10 cellular contexts compared by ENCODE assay signal in the genomic region with DNA sequence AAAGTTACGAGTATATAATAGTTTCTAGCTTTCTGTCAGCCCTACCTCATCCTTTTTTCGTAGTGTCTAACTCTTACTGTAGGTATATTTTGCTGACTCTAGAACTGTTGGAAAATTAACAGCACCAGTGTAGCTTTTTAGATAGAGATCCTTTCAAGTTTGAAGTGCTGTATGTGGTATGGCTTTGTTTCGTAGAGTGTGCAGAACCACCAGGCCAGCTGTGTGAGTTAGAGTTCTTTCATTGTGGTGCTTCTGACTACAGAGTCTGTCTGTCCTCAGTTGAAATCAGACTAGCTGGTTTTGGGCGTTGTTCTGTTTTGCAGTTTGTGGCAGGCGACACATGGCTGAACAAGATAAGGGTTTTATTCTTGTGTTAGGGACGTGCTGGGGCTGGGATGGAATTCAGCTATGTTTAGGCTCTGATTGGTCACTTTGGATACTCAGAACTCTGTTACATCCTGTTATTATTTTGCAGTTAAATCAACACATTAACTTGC. TPM values are rescaled to one million over a fixed set of nuclear protein-coding genes. Genes with fewer than 3 reads are reported as not detected.
A peak's percentile ranks its signal among the peaks of the same experiment; 100 is the strongest.
DNase-seq lines count a peak whose midpoint lies in the region; ATAC-seq and TF ChIP-seq lines count a peak whose summit lies in the region.
"Had no signal": no experiment of that assay in that cellular context is flagged by ENCODE, and none has a peak within 500 bp of the region (broad histone marks: within the 10 kb centered on the region; RNA-seq: fewer than 3 reads in every experiment).

No MANE protein-coding gene starts in this region.

- peaks cover 9% of the 10 kb centered on the region for H3K36me3 Mint-ChIP-seq in activated CD4-positive, alpha-beta T cell treated with anti-CD3 and anti-CD28 coated beads, Interleukin-2, amount 10 ng/mL, durations not matched to agents 24 days and 14 days (ENCODE audit: low read depth)
- H3K36me3 Mint-ChIP-seq in activated CD4-positive, alpha-beta T cell treated with anti-CD3 and anti-CD28 coated beads for 36 hours (ENCODE audit: low read depth), result peaks cover 3% of the 10 kb centered on the region

- peak overlapping the region; percentile 16 for H3K4me3 Mint-ChIP-seq in activated CD4-positive, alpha-beta T cell treated with anti-CD3 and anti-CD28 coated beads, Interleukin-2, amount 10 ng/mL, durations not matched to agents 24 days and 14 days
- H3K4me3 Mint-ChIP-seq in activated CD4-positive, alpha-beta T cell treated with anti-CD3 and anti-CD28 coated beads for 36 hours, result no peak overlapping the region
- H3K4me3 Mint-ChIP-seq: activated B cell treated with CpG ODN at 0.5 μM for 24 hours had no signal

- no peak for TF ChIP-seq CTCF in cardiac fibroblast (IDR thresholded peaks at IDR 0.05; ENCODE audit: low read depth, low read length)
- TF ChIP-seq CTCF in liver (IDR thresholded peaks at IDR 0.05; ENCODE audit: low read depth, low read length, missing input control), result no peak
- TF ChIP-seq CTCF in tibial artery (IDR thresholded peaks at IDR 0.05), result no peak

- CTCF ChIA-PET in activated CD4-positive, alpha-beta T cell treated with anti-CD3 and anti-CD28 coated beads for 36 hours (lab: Charles Lee), result interaction anchor here (0.6 to 1.2 kb wide), 2 partner anchors 13 to 55 kb away, joined by 3 read pairs; no protein-coding TSS in a partner anchor

- intact Hi-C loops in activated CD4-positive, alpha-beta T cell treated with anti-CD3 and anti-CD28 coated beads, Interleukin-2, amount 10 ng/mL, durations not matched to agents 24 days and 14 days (cut with micrococcal nuclease), result loop anchor here (10.0 kb wide), 2 partner anchors 465 to 855 kb away; no protein-coding TSS in a partner anchor
- intact Hi-C loops in activated CD4-positive, alpha-beta T cell treated with anti-CD3 and anti-CD28 coated beads for 36 hours (cut with DNase I, micrococcal nuclease), result loop anchor here (5.0 to 10.0 kb wide), 5 partner anchors 93 to 953 kb away; a partner anchor contains a TSS
- intact Hi-C loops in tibial artery (cut with DNase I; ENCODE audit: low total_unique reads), result loop anchor here (10.0 kb wide), 1 partner anchor 95 kb away; no protein-coding TSS in a partner anchor

- H3K4me1 Mint-ChIP-seq in activated CD4-positive, alpha-beta T cell treated with anti-CD3 and anti-CD28 coated beads, Interleukin-2, amount 10 ng/mL, durations not matched to agents 24 days and 14 days, result peaks cover 35% of the 10 kb centered on the region
- peaks cover 39% of the 10 kb centered on the region for H3K4me1 Mint-ChIP-seq in activated CD4-positive, alpha-beta T cell treated with anti-CD3 and anti-CD28 coated beads for 36 hours

- H3K27me3 Mint-ChIP-seq in activated CD4-positive, alpha-beta T cell treated with anti-CD3 and anti-CD28 coated beads, Interleukin-2, amount 10 ng/mL, durations not matched to agents 24 days and 14 days, result peaks cover 54% of the 10 kb centered on the region
- peaks cover 45% of the 10 kb centered on the region for H3K27me3 Mint-ChIP-seq in activated CD4-positive, alpha-beta T cell treated with anti-CD3 and anti-CD28 coated beads for 36 hours

- WGBS in liver, result 15% methylated on average over 6 of the region's 6 CpGs

- peak; percentile 63 for DNase-seq in activated CD4-positive, alpha-beta T cell treated with anti-CD3 and anti-CD28 coated beads, Interleukin-2, amount 10 ng/mL, durations not matched to agents 24 days and 14 days
- no peak for DNase-seq in activated CD4-positive, alpha-beta T cell treated with anti-CD3 and anti-CD28 coated beads for 36 hours
- DNase-seq in cardiac fibroblast (ENCODE audit: low read depth in 2 of 2) (peak; percentile 52 to 58), tibial artery (no peak), NCI-H1417 treated with DMSO at 0.1 percent for 48 hours (lab: John Stamatoyannopoulos, UW) (no peak)
- DNase-seq: activated B cell treated with CpG ODN at 0.5 μM for 24 hours had no signal

- no peaks in the 10 kb centered on the region for H3K36me3 ChIP-seq in liver (ENCODE audit: control insufficient read depth in 4 of 4, insufficient read depth in 3 of 4, low read depth in 1 of 4, low read length in 3 of 4)
- no peaks in the 10 kb centered on the region for H3K36me3 ChIP-seq in tibial artery

- peak overlapping the region; percentile 18 to 91 for H3K9ac ChIP-seq in liver (ENCODE audit: low read depth in 1 of 2, low read length in 2 of 2)

- POLR2A ChIA-PET in activated CD4-positive, alpha-beta T cell treated with anti-CD3 and anti-CD28 coated beads for 36 hours (lab: Charles Lee), result no interaction called here

- TF ChIP-seq RAD21 in liver (IDR thresholded peaks at IDR 0.05), result peak; percentile 3 to 47

- peak overlapping the region; percentile 63 to 81 for H3K27ac ChIP-seq in liver (ENCODE audit: low read depth in 1 of 2, low read length in 2 of 2)
- peak overlapping the region; percentile 96 to 98 for H3K27ac ChIP-seq in tibial artery
- H3K27ac ChIP-seq: C4-2B had no signal

- H3K4me3 ChIP-seq in cardiac fibroblast (replicated peaks in 1 of 2; ENCODE audit: low read depth in 2 of 2, low read length in 2 of 2), result peak overlapping the region; percentile 84 to 87
- H3K4me3 ChIP-seq in liver (ENCODE audit: low read depth in 1 of 3, low read length in 3 of 3), result peak overlapping the region; percentile 38 to 99 (median 96)
- H3K4me3 ChIP-seq in tibial artery, result peak overlapping the region; percentile 82 to 88

- H3K27ac Mint-ChIP-seq in activated CD4-positive, alpha-beta T cell treated with anti-CD3 and anti-CD28 coated beads, Interleukin-2, amount 10 ng/mL, durations not matched to agents 24 days and 14 days, result no peak overlapping the region
- no peak overlapping the region for H3K27ac Mint-ChIP-seq in activated CD4-positive, alpha-beta T cell treated with anti-CD3 and anti-CD28 coated beads for 36 hours
- H3K27ac Mint-ChIP-seq: activated B cell treated with CpG ODN at 0.5 μM for 24 hours had no signal

- no peak for ATAC-seq in activated CD4-positive, alpha-beta T cell treated with anti-CD3 and anti-CD28 coated beads for 36 hours
- no peak for ATAC-seq in HG02623 (IDR thresholded peaks at IDR 0.05; ENCODE audit: unreplicated experiment)
- no peak for ATAC-seq in GM18907 (IDR thresholded peaks at IDR 0.05; ENCODE audit: unreplicated experiment)

- H3K9me3 Mint-ChIP-seq in activated CD4-positive, alpha-beta T cell treated with anti-CD3 and anti-CD28 coated beads, Interleukin-2, amount 10 ng/mL, durations not matched to agents 24 days and 14 days, result peaks cover 6% of the 10 kb centered on the region
- no peaks in the 10 kb centered on the region for H3K9me3 Mint-ChIP-seq in activated CD4-positive, alpha-beta T cell treated with anti-CD3 and anti-CD28 coated beads for 36 hours (ENCODE audit: low read depth)

- no peaks in the 10 kb centered on the region for H3K9me3 ChIP-seq in liver (ENCODE audit: control insufficient read depth in 4 of 4, low read length in 3 of 4)
- H3K9me3 ChIP-seq in tibial artery, result no peaks in the 10 kb centered on the region

- H3K27me3 ChIP-seq in liver (ENCODE audit: control insufficient read depth in 4 of 4, insufficient read depth in 4 of 4, low read length in 3 of 4), result no peaks in the 10 kb centered on the region
- H3K27me3 ChIP-seq in tibial artery, result no peaks in the 10 kb centered on the region

- H3K4me1 ChIP-seq in liver (ENCODE audit: control insufficient read depth in 4 of 4, insufficient read depth in 4 of 4, low read length in 3 of 4), result peaks cover 5 to 34% (median 16%) of the 10 kb centered on the region in 4 donors
- H3K4me1 ChIP-seq in tibial artery, result peaks cover 0 to 67% (median 31%) of the 10 kb centered on the region in 4 donors

TF ChIP-seq in liver, 16 proteins besides CTCF, POLR2A, EP300 and RAD21 (continues in another document):
- TF ChIP-seq EGR1 (IDR thresholded peaks at IDR 0.05; ENCODE audit: low read depth in 2 of 2) (no peak), HNF4A (conservative IDR thresholded peaks at IDR 0.05) (no peak), NR2F2 (IDR thresholded peaks at IDR 0.05) (no peak), YY1 (IDR thresholded peaks at IDR 0.05) (peak; percentile 23), RXRA (IDR thresholded peaks at IDR 0.05) (peak in 1 of 2 donors; percentile 18), SP1 (IDR thresholded peaks at IDR 0.05) (peak; percentile 36), TAF1 (conservative IDR thresholded peaks at IDR 0.05) (peak; percentile 40)
- TF ChIP-seq, protein P1, sequence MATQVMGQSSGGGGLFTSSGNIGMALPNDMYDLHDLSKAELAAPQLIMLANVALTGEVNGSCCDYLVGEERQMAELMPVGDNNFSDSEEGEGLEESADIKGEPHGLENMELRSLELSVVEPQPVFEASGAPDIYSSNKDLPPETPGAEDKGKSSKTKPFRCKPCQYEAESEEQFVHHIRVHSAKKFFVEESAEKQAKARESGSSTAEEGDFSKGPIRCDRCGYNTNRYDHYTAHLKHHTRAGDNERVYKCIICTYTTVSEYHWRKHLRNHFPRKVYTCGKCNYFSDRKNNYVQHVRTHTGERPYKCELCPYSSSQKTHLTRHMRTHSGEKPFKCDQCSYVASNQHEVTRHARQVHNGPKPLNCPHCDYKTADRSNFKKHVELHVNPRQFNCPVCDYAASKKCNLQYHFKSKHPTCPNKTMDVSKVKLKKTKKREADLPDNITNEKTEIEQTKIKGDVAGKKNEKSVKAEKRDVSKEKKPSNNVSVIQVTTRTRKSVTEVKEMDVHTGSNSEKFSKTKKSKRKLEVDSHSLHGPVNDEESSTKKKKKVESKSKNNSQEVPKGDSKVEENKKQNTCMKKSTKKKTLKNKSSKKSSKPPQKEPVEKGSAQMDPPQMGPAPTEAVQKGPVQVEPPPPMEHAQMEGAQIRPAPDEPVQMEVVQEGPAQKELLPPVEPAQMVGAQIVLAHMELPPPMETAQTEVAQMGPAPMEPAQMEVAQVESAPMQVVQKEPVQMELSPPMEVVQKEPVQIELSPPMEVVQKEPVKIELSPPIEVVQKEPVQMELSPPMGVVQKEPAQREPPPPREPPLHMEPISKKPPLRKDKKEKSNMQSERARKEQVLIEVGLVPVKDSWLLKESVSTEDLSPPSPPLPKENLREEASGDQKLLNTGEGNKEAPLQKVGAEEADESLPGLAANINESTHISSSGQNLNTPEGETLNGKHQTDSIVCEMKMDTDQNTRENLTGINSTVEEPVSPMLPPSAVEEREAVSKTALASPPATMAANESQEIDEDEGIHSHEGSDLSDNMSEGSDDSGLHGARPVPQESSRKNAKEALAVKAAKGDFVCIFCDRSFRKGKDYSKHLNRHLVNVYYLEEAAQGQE (IDR thresholded peaks at IDR 0.05), result no peak

RNA-seq across cellular contexts. Expression of a gene that starts 3.2 kb away (rescaled TPM):
- total RNA-seq in activated CD4-positive, alpha-beta T cell treated with anti-CD3 and anti-CD28 coated beads, Interleukin-2, amount 10 ng/mL, durations not matched to agents 24 days and 14 days, result 20.0 and 20.3 TPM in 2 replicates
- 10 to 100 TPM; 14.3 to 14.5 TPM for total RNA-seq in activated CD4-positive, alpha-beta T cell treated with anti-CD3 and anti-CD28 coated beads for 36 hours
- 100 to 1,000 TPM in 1 of 2 donors, 10 to 100 TPM in 1; 78.6 to 169 TPM for total RNA-seq in liver
- 10 to 100 TPM; 28.0 to 29.2 TPM for polyA plus RNA-seq in liver

RNA-seq across cellular contexts. Expression of a gene that starts 14.3 kb away (rescaled TPM):
- total RNA-seq in activated CD4-positive, alpha-beta T cell treated with anti-CD3 and anti-CD28 coated beads, Interleukin-2, amount 10 ng/mL, durations not matched to agents 24 days and 14 days, result 0.76 and 1.2 TPM in 2 replicates
- total RNA-seq in activated CD4-positive, alpha-beta T cell treated with anti-CD3 and anti-CD28 coated beads for 36 hours, result 1 to 10 TPM in 1 of 2 experiments, under 1 TPM in 1; 0.80 to 1.7 TPM
- total RNA-seq in liver, result 1 to 10 TPM in 1 of 2 donors, under 1 TPM in 1; 0.50 to 1.2 TPM
- under 1 TPM; 0.31 to 0.86 TPM for polyA plus RNA-seq in liver

Comparison
In these comparisons a context has a peak if more than half of its experiments do, and no peak if none do; other contexts are left out.
1. DNase-seq: peak in activated CD4-positive, alpha-beta T cell treated with anti-CD3 and anti-CD28 coated beads, Interleukin-2, amount 10 ng/mL, durations not matched to agents 24 days and 14 days (single experiment) and cardiac fibroblast (2 of 2); none in activated CD4-positive, alpha-beta T cell treated with anti-CD3 and anti-CD28 coated beads for 36 hours (single experiment), tibial artery (0 of 2) and NCI-H1417 treated with DMSO at 0.1 percent for 48 hours (single experiment).
2. Peak in every context shown above with its lines, with median percentiles within 50 percentile points of each other: H3K4me3 ChIP-seq.